2 cellular contexts compared by ENCODE assay signal in the genomic region with DNA sequence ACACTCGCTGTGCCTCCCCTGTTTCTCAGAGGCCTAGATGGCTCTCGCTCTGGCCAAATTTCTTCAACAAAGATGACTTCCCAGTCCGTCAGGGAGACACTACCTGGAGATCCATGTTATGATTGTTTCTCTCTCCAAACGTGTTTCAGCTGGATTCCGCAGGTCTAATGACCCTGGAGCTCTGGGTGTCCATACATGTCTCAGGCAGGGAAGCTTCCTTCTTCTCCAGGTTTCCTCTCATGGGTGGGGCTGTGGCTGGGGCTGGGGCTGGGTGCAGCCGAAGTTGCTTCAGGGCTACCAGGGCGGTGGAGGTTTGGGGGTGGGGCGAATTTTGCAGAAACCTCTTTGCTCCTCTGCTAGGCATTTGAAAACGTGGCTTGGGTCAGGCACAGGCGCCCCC.
DNase-seq lines count a peak whose midpoint lies in the region; ATAC-seq and TF ChIP-seq lines count a peak whose summit lies in the region.
"Not testable (repeated sequence)": the region's sequence is repeated elsewhere in the genome, so short reads cannot be mapped to it uniquely, and the experiment has no call there.

No MANE protein-coding gene starts in this region.

- DNase-seq in foreskin keratinocyte: not testable (repeated sequence)

- peak; percentile 86 for ATAC-seq in esophagus mucosa
- peak; percentile 58 for ATAC-seq in foreskin keratinocyte

- not testable (repeated sequence) for H3K27ac ChIP-seq in foreskin keratinocyte

- not testable (repeated sequence) for H3K4me1 ChIP-seq in foreskin keratinocyte

- not testable (repeated sequence) for TF ChIP-seq CTCF in foreskin keratinocyte (conservative IDR thresholded peaks at IDR 0.05)

- not testable (repeated sequence) for H3K27me3 ChIP-seq in foreskin keratinocyte
